In genomic region chr14:36582874-36583241, GRCh38 we compare ENCODE assay signal across 21 cellular contexts. TPM values are rescaled to one million over a fixed set of nuclear protein-coding genes. Genes with fewer than 3 reads are reported as not detected.
DNase-seq lines count a peak whose midpoint lies in the region; ATAC-seq and TF ChIP-seq lines count a peak whose summit lies in the region.
"Had no signal": no experiment of that assay in that cellular context is flagged by ENCODE, and none has a peak within 500 bp of the region (broad histone marks: within the 10 kb centered on the region; RNA-seq: fewer than 3 reads in every experiment).

No MANE protein-coding gene starts in this region.

- H3K4me3 Mint-ChIP-seq in Caco-2 (ENCODE audit: unreplicated experiment) (peak overlapping the region; percentile 77), endodermal cell (peak overlapping the region; percentile 52)
- H3K4me3 Mint-ChIP-seq: activated naive CD8-positive, alpha-beta T cell treated with anti-CD3 and anti-CD28 coated beads for 36 hours had no signal

- 6 to 17% methylated on average over 6 to 15 of the region's 15 CpGs for WGBS in endodermal cell (ENCODE audit: insufficient coverage in 1 of 2, insufficient read length in 1 of 2), 2 experiments
- 2% methylated on average over 15 of the region's 15 CpGs for WGBS in prostate gland

- H3K4me1 ChIP-seq in Caco-2 (no peaks in the 10 kb centered on the region), HUES6 (ENCODE audit: control insufficient read depth, insufficient read depth, low read length) (peaks cover 14% of the 10 kb centered on the region), endodermal cell (ENCODE audit: control insufficient read depth, insufficient read depth, low read length) (peaks cover 4% of the 10 kb centered on the region), prostate gland (replicated peaks) (no peaks in the 10 kb centered on the region)

- POLR2A ChIA-PET in Caco-2 (lab: Charles Lee), result no interaction called here

- H3K27me3 Mint-ChIP-seq in Caco-2 (ENCODE audit: insufficient read depth, unreplicated experiment) (peaks cover 2% of the 10 kb centered on the region), endodermal cell (ENCODE audit: insufficient read depth) (peaks cover 65% of the 10 kb centered on the region)

- no peak for DNase-seq in Caco-2
- no peak for DNase-seq in endodermal cell
- no peak for DNase-seq in prostate gland (ENCODE audit: low spot score)
- no peak for DNase-seq in KG1 (lab: John Stamatoyannopoulos, UW)
- DNase-seq: activated CD8-positive, alpha-beta memory T cell treated with anti-CD3 and anti-CD28 coated beads, Interleukin-2, amount 50 U/mL, for 4 hours; activated naive CD8-positive, alpha-beta T cell treated with anti-CD3 and anti-CD28 coated beads for 36 hours; mucosa of descending colon; NCI-H1092; NCI-H2081 treated with DMSO at 0.1 percent for 48 hours; SHP77; spleen; T-helper 1 cell had no signal

- H3K27me3 ChIP-seq in Caco-2 (replicated peaks; ENCODE audit: control insufficient read depth, insufficient read depth, low read length), result peaks cover 2% of the 10 kb centered on the region; the same call in 1 of the 2 replicates
- H3K27me3 ChIP-seq in HUES6 (ENCODE audit: control insufficient read depth, insufficient read depth, low read length), result peaks cover 100% of the 10 kb centered on the region
- peaks cover 99% of the 10 kb centered on the region for H3K27me3 ChIP-seq in endodermal cell (ENCODE audit: control insufficient read depth, insufficient read depth, low read length, poor library complexity, severe bottlenecking)
- peaks cover 17% of the 10 kb centered on the region for H3K27me3 ChIP-seq in prostate gland (replicated peaks; ENCODE audit: insufficient read depth)

- H3K36me3 ChIP-seq in Caco-2 (ENCODE audit: control insufficient read depth, insufficient read depth, low read length) (no peaks in the 10 kb centered on the region), HUES6 (ENCODE audit: control insufficient read depth, insufficient read depth, low read length) (no peaks in the 10 kb centered on the region), endodermal cell (ENCODE audit: control insufficient read depth, insufficient read depth, low read length) (no peaks in the 10 kb centered on the region), prostate gland (no peaks in the 10 kb centered on the region)
- H3K36me3 ChIP-seq: HAP-1, left lung, spleen had no signal

- H3K9me3 ChIP-seq in Caco-2 (no peaks in the 10 kb centered on the region), HUES6 (ENCODE audit: control insufficient read depth, insufficient read depth, low read depth, low read length) (no peaks in the 10 kb centered on the region), endodermal cell (ENCODE audit: control insufficient read depth, low read length) (no peaks in the 10 kb centered on the region), prostate gland (no peaks in the 10 kb centered on the region)
- H3K9me3 ChIP-seq: left lung, mucosa of descending colon, spleen had no signal

- TF ChIP-seq CTCF in Caco-2 (IDR thresholded peaks at IDR 0.05; ENCODE audit: insufficient read depth in 1 of 2, low read depth in 1 of 2, low read length in 1 of 2, severe bottlenecking in 1 of 2, unreplicated experiment in 1 of 2) (no peak), endodermal cell (conservative IDR thresholded peaks at IDR 0.05) (no peak), prostate gland (IDR thresholded peaks at IDR 0.05) (no peak)

- H3K4me1 Mint-ChIP-seq in Caco-2 (ENCODE audit: low read depth, unreplicated experiment) (no peaks in the 10 kb centered on the region), endodermal cell (peaks cover 20% of the 10 kb centered on the region)

- H3K9me3 Mint-ChIP-seq in Caco-2 (ENCODE audit: unreplicated experiment) (no peaks in the 10 kb centered on the region), endodermal cell (no peaks in the 10 kb centered on the region)
- H3K9me3 Mint-ChIP-seq: activated naive CD8-positive, alpha-beta T cell treated with anti-CD3 and anti-CD28 coated beads for 36 hours; activated T-helper 2 cell treated with anti-CD3 and anti-CD28 coated beads, Interferon-gamma antibody, Interleukin-2, Interleukin-4, amounts not matched to agents 10 μg/mL and 5 μg/mL and 100 μg/mL, durations not matched to agents 14 hours and 24 hours and 36 hours had no signal

- H3K9ac ChIP-seq in HUES6 (ENCODE audit: low read length), result no peak overlapping the region
- no peak overlapping the region for H3K9ac ChIP-seq in endodermal cell (ENCODE audit: extremely low read depth, low read length, poor library complexity, severe bottlenecking)

- no TSS peak for BruUV-seq in Caco-2 (replicated peaks; lab: Mats Ljungman, UMichigan)

- no peak overlapping the region for H3K27ac Mint-ChIP-seq in Caco-2 (ENCODE audit: unreplicated experiment)
- no peak overlapping the region for H3K27ac Mint-ChIP-seq in endodermal cell
- H3K27ac Mint-ChIP-seq: activated naive CD8-positive, alpha-beta T cell treated with anti-CD3 and anti-CD28 coated beads for 36 hours; activated T-helper 2 cell treated with anti-CD3 and anti-CD28 coated beads, Interferon-gamma antibody, Interleukin-2, Interleukin-4, amounts not matched to agents 10 μg/mL and 5 μg/mL and 100 μg/mL, durations not matched to agents 14 hours and 24 hours and 36 hours had no signal

- H3K36me3 Mint-ChIP-seq in Caco-2 (ENCODE audit: insufficient read depth, unreplicated experiment) (no peaks in the 10 kb centered on the region), endodermal cell (ENCODE audit: low read depth) (no peaks in the 10 kb centered on the region)
- H3K36me3 Mint-ChIP-seq: activated naive CD8-positive, alpha-beta T cell treated with anti-CD3 and anti-CD28 coated beads for 36 hours had no signal

- no peak for TF ChIP-seq POLR2A in prostate gland (IDR thresholded peaks at IDR 0.05)

- no peak for ATAC-seq in HG03045 (IDR thresholded peaks at IDR 0.05; ENCODE audit: unreplicated experiment)
- no peak for ATAC-seq in GM18520 (IDR thresholded peaks at IDR 0.05; ENCODE audit: unreplicated experiment)
- ATAC-seq in GM19035 (IDR thresholded peaks at IDR 0.05; ENCODE audit: unreplicated experiment), result no peak

- peak overlapping the region; percentile 44 for H3K4me3 ChIP-seq in Caco-2 (ENCODE audit: low read depth, low read length)
- H3K4me3 ChIP-seq in HUES6 (ENCODE audit: low read depth, low read length), result peak overlapping the region; percentile 57; the same call in 1 of the 2 replicates
- H3K4me3 ChIP-seq in endodermal cell (ENCODE audit: low read length), result no peak overlapping the region
- peak overlapping the region; percentile 23 to 40 for H3K4me3 ChIP-seq in prostate gland
- H3K4me3 ChIP-seq: HAP-1, mucosa of descending colon had no signal

- H3K27ac ChIP-seq in HUES6 (ENCODE audit: low read depth, low read length), result no peak overlapping the region
- H3K27ac ChIP-seq in endodermal cell (ENCODE audit: low read depth, low read length), result no peak overlapping the region
- H3K27ac ChIP-seq in prostate gland, result no peak overlapping the region
- H3K27ac ChIP-seq: left lung, spleen had no signal

- CTCF ChIA-PET in Caco-2 (lab: Charles Lee), result no interaction called here

- intact Hi-C loops in Caco-2 (cut with micrococcal nuclease; ENCODE audit: unreplicated experiment), result no loop called here
- intact Hi-C loops in prostate gland (cut with DNase I), result no loop called here

RNA-seq across cellular contexts. Expression of gene NKX2-8, which starts 0.4 kb away (rescaled TPM):
- total RNA-seq in Caco-2 (2022) (0.23 TPM in 1 of 2 replicates, not detected in the other), endodermal cell (under 1 TPM in 1 of 2 donors, not detected in 1; 0.77 TPM), prostate gland (10 to 100 TPM in 1 of 2 donors, under 1 TPM in 1; 0.36 to 35.6 TPM)
- polyA plus RNA-seq in endodermal cell (2013, experiment 1 of 2), result 0.18 TPM
- polyA plus RNA-seq in endodermal cell (2013, experiment 2 of 2), result not detected
- total RNA-seq: activated naive CD8-positive, alpha-beta T cell treated with anti-CD3 and anti-CD28 coated beads for 36 hours; activated T-helper 2 cell treated with anti-CD3 and anti-CD28 coated beads, Interferon-gamma antibody, Interleukin-2, Interleukin-4, amounts not matched to agents 10 μg/mL and 5 μg/mL and 100 μg/mL, durations not matched to agents 14 hours and 24 hours and 36 hours; fibroblast of lung; LHCN-M2; mucosa of descending colon; spleen had no signal
- polyA plus RNA-seq: fibroblast of lung, spleen had no signal
